9 cellular contexts compared by ENCODE assay signal in genomic region chr2:218366621-218367414, GRCh38. TPM values are rescaled to one million over a fixed set of nuclear protein-coding genes. Genes with fewer than 3 reads are reported as not detected.
DNase-seq lines count a peak whose midpoint lies in the region; FAIRE-seq and TF ChIP-seq lines count a peak whose summit lies in the region.
"Had no signal": no experiment of that assay in that cellular context is flagged by ENCODE, and none has a peak within 500 bp of the region (broad histone marks: within the 10 kb centered on the region; RNA-seq: fewer than 3 reads in every experiment).

No MANE protein-coding gene starts in this region.

- H3K36me3 Mint-ChIP-seq in T-helper 1 cell treated with Interleukin-12 subunit alpha and Interleukin-12 subunit beta and Interleukin-4 antibody, amounts not matched to agents 30 μg/mL and 1 μg/mL, for 36 hours (ENCODE audit: low read depth) = no peaks in the 10 kb centered on the region
- no peaks in the 10 kb centered on the region for H3K36me3 Mint-ChIP-seq in activated T-helper 2 cell treated with anti-CD3 and anti-CD28 coated beads, Interferon-gamma antibody, Interleukin-2, Interleukin-4, amounts not matched to agents 10 μg/mL and 5 μg/mL and 100 μg/mL, durations not matched to agents 14 hours and 24 hours and 36 hours (ENCODE audit: low read depth)

- H3K4me3 Mint-ChIP-seq in T-helper 1 cell treated with Interleukin-12 subunit alpha and Interleukin-12 subunit beta and Interleukin-4 antibody, amounts not matched to agents 30 μg/mL and 1 μg/mL, for 36 hours = peak overlapping the region; percentile 54
- peak overlapping the region; percentile 74 for H3K4me3 Mint-ChIP-seq in activated T-helper 2 cell treated with anti-CD3 and anti-CD28 coated beads, Interferon-gamma antibody, Interleukin-2, Interleukin-4, amounts not matched to agents 10 μg/mL and 5 μg/mL and 100 μg/mL, durations not matched to agents 14 hours and 24 hours and 36 hours (ENCODE audit: low read depth)

- no peak overlapping the region for H3K27ac Mint-ChIP-seq in T-helper 1 cell treated with Interleukin-12 subunit alpha and Interleukin-12 subunit beta and Interleukin-4 antibody, amounts not matched to agents 30 μg/mL and 1 μg/mL, for 36 hours
- H3K27ac Mint-ChIP-seq in activated T-helper 2 cell treated with anti-CD3 and anti-CD28 coated beads, Interferon-gamma antibody, Interleukin-2, Interleukin-4, amounts not matched to agents 10 μg/mL and 5 μg/mL and 100 μg/mL, durations not matched to agents 14 hours and 24 hours and 36 hours = peak overlapping the region; percentile 74

- no peak for DNase-seq in T-helper 1 cell
- no peak for DNase-seq in activated T-helper 2 cell treated with anti-CD3 and anti-CD28 coated beads, Interferon-gamma antibody, Interleukin-2, Interleukin-4, amounts not matched to agents 10 μg/mL and 5 μg/mL and 100 μg/mL, durations not matched to agents 14 hours and 24 hours and 36 hours (ENCODE audit: low spot score)
- DNase-seq in activated gamma-delta T cell (lab: John Stamatoyannopoulos, UW) = no peak
- no peak for DNase-seq in H54 (ENCODE audit: insufficient read length, low spot score)
- DNase-seq in GOT3 (lab: John Stamatoyannopoulos, UW) = no peak

- H3K27me3 Mint-ChIP-seq in T-helper 1 cell treated with Interleukin-12 subunit alpha and Interleukin-12 subunit beta and Interleukin-4 antibody, amounts not matched to agents 30 μg/mL and 1 μg/mL, for 36 hours (ENCODE audit: low read depth) = peaks cover 55% of the 10 kb centered on the region
- H3K27me3 Mint-ChIP-seq in activated T-helper 2 cell treated with anti-CD3 and anti-CD28 coated beads, Interferon-gamma antibody, Interleukin-2, Interleukin-4, amounts not matched to agents 10 μg/mL and 5 μg/mL and 100 μg/mL, durations not matched to agents 14 hours and 24 hours and 36 hours (ENCODE audit: low read depth) = peaks cover 14% of the 10 kb centered on the region

- TF ChIP-seq POLR2A in H54 (IDR thresholded peaks at IDR 0.05; ENCODE audit: low read depth, low read length) = no peak

- H3K36me3 ChIP-seq in stomach smooth muscle (ENCODE audit: control insufficient read depth in 2 of 2, insufficient read depth in 2 of 2, low read length in 2 of 2) = no peaks in the 10 kb centered on the region

- peaks cover 0 to 8% of the 10 kb centered on the region in 2 donors for H3K9me3 ChIP-seq in stomach smooth muscle (ENCODE audit: control insufficient read depth in 2 of 2, low read length in 2 of 2)

- peaks cover 5% of the 10 kb centered on the region for H3K9me3 Mint-ChIP-seq in T-helper 1 cell treated with Interleukin-12 subunit alpha and Interleukin-12 subunit beta and Interleukin-4 antibody, amounts not matched to agents 30 μg/mL and 1 μg/mL, for 36 hours
- no peaks in the 10 kb centered on the region for H3K9me3 Mint-ChIP-seq in activated T-helper 2 cell treated with anti-CD3 and anti-CD28 coated beads, Interferon-gamma antibody, Interleukin-2, Interleukin-4, amounts not matched to agents 10 μg/mL and 5 μg/mL and 100 μg/mL, durations not matched to agents 14 hours and 24 hours and 36 hours

- H3K4me3 ChIP-seq in stomach smooth muscle (ENCODE audit: low read length in 2 of 2) = peak overlapping the region in 1 of 2 donors; percentile 75

- H3K4me1 Mint-ChIP-seq in T-helper 1 cell treated with Interleukin-12 subunit alpha and Interleukin-12 subunit beta and Interleukin-4 antibody, amounts not matched to agents 30 μg/mL and 1 μg/mL, for 36 hours (ENCODE audit: low read depth) = peaks cover 4% of the 10 kb centered on the region
- peaks cover 12% of the 10 kb centered on the region for H3K4me1 Mint-ChIP-seq in activated T-helper 2 cell treated with anti-CD3 and anti-CD28 coated beads, Interferon-gamma antibody, Interleukin-2, Interleukin-4, amounts not matched to agents 10 μg/mL and 5 μg/mL and 100 μg/mL, durations not matched to agents 14 hours and 24 hours and 36 hours (ENCODE audit: low read depth)

- peak overlapping the region in 1 of 2 donors; percentile 76 for H3K9ac ChIP-seq in stomach smooth muscle (ENCODE audit: low read length in 2 of 2)

- no peak for FAIRE-seq in H54 (lab: Jason Lieb, UNC)
- FAIRE-seq: A204.1 had no signal

- peaks cover 15% of the 10 kb centered on the region for H3K4me1 ChIP-seq in stomach smooth muscle (ENCODE audit: control insufficient read depth, insufficient read depth, low read length)

- intact Hi-C loops in activated T-helper 2 cell treated with anti-CD3 and anti-CD28 coated beads, Interferon-gamma antibody, Interleukin-2, Interleukin-4, amounts not matched to agents 10 μg/mL and 5 μg/mL and 100 μg/mL, durations not matched to agents 14 hours and 24 hours and 36 hours (cut with micrococcal nuclease) = loop anchor here (1.0 to 5.0 kb wide), 3 partner anchors 29 to 75 kb away; partner anchors contain the start of gene TMBIM1

- H3K27me3 ChIP-seq in layer of hippocampus (ENCODE audit: control insufficient read depth, insufficient read depth, low read length) = no peaks in the 10 kb centered on the region
- no peaks in the 10 kb centered on the region for H3K27me3 ChIP-seq in stomach smooth muscle (ENCODE audit: control insufficient read depth in 1 of 2, insufficient read depth in 2 of 2, low read length in 2 of 2)

- H3K27ac ChIP-seq in layer of hippocampus (ENCODE audit: low read depth, low read length) (peak overlapping the region; percentile 89), stomach smooth muscle (ENCODE audit: low read length) (peak overlapping the region; percentile 82)

RNA-seq across cellular contexts. Expression of gene CATIP, which starts 10.2 kb away (rescaled TPM):
- total RNA-seq in activated T-helper 2 cell treated with anti-CD3 and anti-CD28 coated beads, Interferon-gamma antibody, Interleukin-2, Interleukin-4, amounts not matched to agents 10 μg/mL and 5 μg/mL and 100 μg/mL, durations not matched to agents 14 hours and 24 hours and 36 hours = not detected in 2 replicates

RNA-seq across cellular contexts. Expression of gene SLC11A1, which starts 15.3 kb away (rescaled TPM):
- total RNA-seq in activated T-helper 2 cell treated with anti-CD3 and anti-CD28 coated beads, Interferon-gamma antibody, Interleukin-2, Interleukin-4, amounts not matched to agents 10 μg/mL and 5 μg/mL and 100 μg/mL, durations not matched to agents 14 hours and 24 hours and 36 hours = 0.18 and 0.21 TPM in 2 replicates

RNA-seq across cellular contexts. Expression of gene CTDSP1, which starts 32.9 kb away (rescaled TPM):
- 114 and 115 TPM in 2 replicates for total RNA-seq in activated T-helper 2 cell treated with anti-CD3 and anti-CD28 coated beads, Interferon-gamma antibody, Interleukin-2, Interleukin-4, amounts not matched to agents 10 μg/mL and 5 μg/mL and 100 μg/mL, durations not matched to agents 14 hours and 24 hours and 36 hours

RNA-seq across cellular contexts. Expression of gene VIL1, which starts 52.1 kb away (rescaled TPM):
- total RNA-seq in activated T-helper 2 cell treated with anti-CD3 and anti-CD28 coated beads, Interferon-gamma antibody, Interleukin-2, Interleukin-4, amounts not matched to agents 10 μg/mL and 5 μg/mL and 100 μg/mL, durations not matched to agents 14 hours and 24 hours and 36 hours = not detected in 2 replicates
